10 cellular contexts compared by ENCODE assay signal in genomic region chrX:54615109-54615508, GRCh38.
"Had no signal": no experiment of that assay in that cellular context is flagged by ENCODE, and none has a peak within 500 bp of the region (broad histone marks: within the 10 kb centered on the region; RNA-seq: fewer than 3 reads in every experiment).

No MANE protein-coding gene starts in this region.

- H3K4me3 Mint-ChIP-seq: GM23338, H9, HFFc6, IgD-negative memory B cell had no signal

- H3K27ac Mint-ChIP-seq: GM23338, H9, HFFc6 had no signal

- H3K4me1 Mint-ChIP-seq: GM23338, H9, IgD-negative memory B cell had no signal

- H3K27ac ChIP-seq: HL-60 had no signal

- FAIRE-seq: H1, H54, HepG2 had no signal

- DNase-seq: H9, HCEC 1CT, HFFc6, KBM-7 had no signal

- H3K4me3 ChIP-seq: GM23338 had no signal
